In the genomic region with DNA sequence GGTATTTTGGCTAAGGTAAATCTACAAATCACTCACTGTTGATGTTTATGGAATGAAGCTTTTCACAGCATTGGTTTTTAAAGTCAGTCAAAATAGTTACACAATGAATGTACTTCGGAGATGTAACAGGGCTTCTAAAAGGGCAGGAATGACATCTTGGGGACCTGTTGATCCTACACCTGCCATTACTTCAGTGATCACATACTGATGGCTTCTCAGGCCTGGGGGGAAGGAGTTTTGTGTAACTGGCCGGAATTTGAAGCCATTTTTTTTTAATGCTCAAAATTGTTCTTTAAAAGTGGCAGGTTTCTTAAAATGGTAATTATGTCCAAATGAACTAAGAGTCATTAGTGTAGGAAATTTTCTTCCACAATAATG, we compare ENCODE assay signal across 24 cellular contexts. TPM values are rescaled to one million over a fixed set of nuclear protein-coding genes. Genes with fewer than 3 reads are reported as not detected.
DNase-seq lines count a peak whose midpoint lies in the region; ATAC-seq, FAIRE-seq and TF ChIP-seq lines count a peak whose summit lies in the region.
"Had no signal": no experiment of that assay in that cellular context is flagged by ENCODE, and none has a peak within 500 bp of the region (broad histone marks: within the 10 kb centered on the region; RNA-seq: fewer than 3 reads in every experiment).

No MANE protein-coding gene starts in this region.

- H3K79me2 ChIP-seq in SK-N-SH (ENCODE audit: insufficient read depth) (peaks cover 26% of the 10 kb centered on the region), H1 (ENCODE audit: control insufficient read depth in 1 of 2, insufficient read depth in 2 of 2, low read length in 2 of 2) (peaks cover under 1 to 23% of the 10 kb centered on the region in 2 experiments; a peak in 3 of 4 replicates)

- H3K9me2 ChIP-seq in SK-N-SH, result no peaks in the 10 kb centered on the region

- H3K4ac ChIP-seq in H1 (replicated peaks; ENCODE audit: insufficient read length, low read depth, low read length), result no peak overlapping the region

- no peak overlapping the region for H3K4me3 Mint-ChIP-seq in CD4-positive, CD25-positive, alpha-beta regulatory T cell
- H3K4me3 Mint-ChIP-seq in WTC11, result no peak overlapping the region
- H3K4me3 Mint-ChIP-seq: activated CD4-positive, alpha-beta T cell treated with anti-CD3 and anti-CD28 coated beads for 36 hours; activated naive CD8-positive, alpha-beta T cell treated with anti-CD3 and anti-CD28 coated beads, Interleukin-2, amount 10 ng/mL, durations not matched to agents 7 days and 5 days; neural progenitor cell; T-cell had no signal

- no peak for TF ChIP-seq RAD21 in SK-N-SH (IDR thresholded peaks at IDR 0.05; ENCODE audit: low read length)
- TF ChIP-seq RAD21 in H1 (IDR thresholded peaks at IDR 0.05 in 1 of 2, conservative IDR thresholded peaks at IDR 0.05 in 1 of 2; ENCODE audit: low read depth in 2 of 2, low read length in 2 of 2), result no peak

- no peaks in the 10 kb centered on the region for H3K27me3 Mint-ChIP-seq in CD4-positive, CD25-positive, alpha-beta regulatory T cell
- H3K27me3 Mint-ChIP-seq in WTC11 (ENCODE audit: low read depth), result no peaks in the 10 kb centered on the region
- H3K27me3 Mint-ChIP-seq: activated CD4-positive, alpha-beta T cell treated with anti-CD3 and anti-CD28 coated beads for 36 hours; activated naive CD8-positive, alpha-beta T cell treated with anti-CD3 and anti-CD28 coated beads, Interleukin-2, amount 10 ng/mL, durations not matched to agents 7 days and 5 days; T-cell had no signal

- peaks cover 55% of the 10 kb centered on the region for H3F3A ChIP-seq in SK-N-SH (replicated peaks; ENCODE audit: insufficient read depth)

- no peaks in the 10 kb centered on the region for H3K9me3 Mint-ChIP-seq in CD4-positive, CD25-positive, alpha-beta regulatory T cell
- no peaks in the 10 kb centered on the region for H3K9me3 Mint-ChIP-seq in WTC11
- H3K9me3 Mint-ChIP-seq: activated naive CD8-positive, alpha-beta T cell treated with anti-CD3 and anti-CD28 coated beads, Interleukin-2, amount 10 ng/mL, durations not matched to agents 7 days and 5 days; neural progenitor cell; T-cell had no signal

- POLR2A ChIA-PET in SK-N-SH (lab: Yijun Ruan, JAX), result no interaction called here
- POLR2A ChIA-PET in WTC11 (lab: Charles Lee), result interaction anchor here (2.3 kb wide), 1 partner anchor 11 kb away, joined by 12 read pairs; a partner anchor contains a TSS
- POLR2A ChIA-PET in H1 (lab: Charles Lee; ENCODE audit: partially characterized antibody), result interaction anchor here (0.6 to 4.9 kb wide), 15 partner anchors 9 to 303 kb away, joined by 3 to 72 read pairs (median 3); a partner anchor contains a TSS

- no peak for TF ChIP-seq CTCF in SK-N-SH (IDR thresholded peaks at IDR 0.05)
- TF ChIP-seq CTCF in WTC11 (IDR thresholded peaks at IDR 0.05), result no peak
- TF ChIP-seq CTCF in H1 (IDR thresholded peaks at IDR 0.05; ENCODE audit: control extremely low read depth in 1 of 3, insufficient read depth in 1 of 3, low read depth in 1 of 3, low read length in 3 of 3), result no peak

- no peak for FAIRE-seq in H1 (lab: Jason Lieb, UNC)
- FAIRE-seq: frontal cortex, TTC549 had no signal

- peaks cover 8 to 26% (median 23%) of the 10 kb centered on the region in 4 donors for H3K4me1 Mint-ChIP-seq in CD4-positive, CD25-positive, alpha-beta regulatory T cell
- H3K4me1 Mint-ChIP-seq in WTC11, result peaks cover 4% of the 10 kb centered on the region; the same call in 1 of the 2 replicates

- no peak overlapping the region for H2BK15ac ChIP-seq in H1 (ENCODE audit: low read length)

- H3K9ac ChIP-seq in SK-N-SH (no peak overlapping the region), H1 (replicated peaks in 1 of 4; ENCODE audit: extremely low read depth in 1 of 4, low read depth in 3 of 4, low read length in 3 of 4) (no peak overlapping the region)
- H3K9ac ChIP-seq: BLaER1 treated with 17β-estradiol and CSF1 and Interleukin-3, amounts not matched to agents 10 nM and 100 nM; neural progenitor cell had no signal

- no peak overlapping the region for H2BK5ac ChIP-seq in H1 (ENCODE audit: low read depth, low read length)

- no peak overlapping the region for H3K4me3 ChIP-seq in SK-N-SH (ENCODE audit: low read depth in 2 of 2, low read length in 1 of 2)
- no peak overlapping the region for H3K4me3 ChIP-seq in CD4-positive, CD25-positive, alpha-beta regulatory T cell (ENCODE audit: low read depth, low read length)
- no peak overlapping the region for H3K4me3 ChIP-seq in H1 (ENCODE audit: extremely low read depth in 1 of 4, insufficient read depth in 2 of 4, low read depth in 3 of 4, low read length in 4 of 4)
- H3K4me3 ChIP-seq: BLaER1 treated with 17β-estradiol and CSF1 and Interleukin-3, amounts not matched to agents 10 nM and 100 nM; mucosa of descending colon; neural progenitor cell had no signal

- TF ChIP-seq EP300 in SK-N-SH (IDR thresholded peaks at IDR 0.05; ENCODE audit: borderline replicate concordance in 1 of 2, low read depth in 1 of 2, low read length in 1 of 2) (no peak), H1 (IDR thresholded peaks at IDR 0.05; ENCODE audit: borderline replicate concordance in 1 of 2, low read depth in 2 of 2, low read length in 2 of 2) (no peak)

- H2AK5ac ChIP-seq in H1 (ENCODE audit: low read depth, low read length), result no peak overlapping the region

- H3K18ac ChIP-seq in H1 (ENCODE audit: extremely low read depth, low read length), result no peak overlapping the region

- no peak overlapping the region for H3K56ac ChIP-seq in H1 (replicated peaks; ENCODE audit: insufficient read length, low read depth, low read length)

- no peak overlapping the region for H2BK20ac ChIP-seq in H1 (ENCODE audit: low read length)

- CTCF ChIA-PET in SK-N-SH (lab: Yijun Ruan, JAX), result interaction anchor here (0.7 to 2.5 kb wide), 5 partner anchors 11 to 151 kb away, joined by 3 to 10 read pairs (median 4); a partner anchor contains a TSS
- CTCF ChIA-PET in WTC11 (lab: Charles Lee), result interaction anchor here (0.6 to 1.7 kb wide), 3 partner anchors 12 to 94 kb away, joined by 3 to 4 read pairs (median 3); no protein-coding TSS in a partner anchor
- CTCF ChIA-PET in H1 (lab: Charles Lee; ENCODE audit: partially characterized antibody), result interaction anchor here (1.4 to 1.6 kb wide), 3 partner anchors 11 to 151 kb away, joined by 4 to 8 read pairs (median 7); a partner anchor contains a TSS

- no peak overlapping the region for H2BK120ac ChIP-seq in H1 (replicated peaks; ENCODE audit: low read depth, low read length)

- H4K8ac ChIP-seq in H1 (ENCODE audit: extremely low read depth, insufficient read depth, low read length), result no peak overlapping the region

- H3K36me3 Mint-ChIP-seq in CD4-positive, CD25-positive, alpha-beta regulatory T cell, result peaks cover 43% of the 10 kb centered on the region
- peaks cover 58% of the 10 kb centered on the region for H3K36me3 Mint-ChIP-seq in WTC11

- H4K91ac ChIP-seq in H1 (replicated peaks; ENCODE audit: insufficient read length, low read length), result no peak overlapping the region

- no peak overlapping the region for H3K14ac ChIP-seq in H1 (ENCODE audit: insufficient read length)

- no peak overlapping the region for H3K23ac ChIP-seq in H1 (ENCODE audit: insufficient read length)

- 45% methylated on average over 2 of the region's 2 CpGs for WGBS in SK-N-SH (ENCODE audit: low lambda C conversion rate)
- WGBS in H1 (ENCODE audit: extremely low coverage in 1 of 2, insufficient coverage in 1 of 2, insufficient read length in 1 of 2, insufficient replicate concordance in 2 of 2, low coverage in 1 of 2, low lambda C conversion rate in 2 of 2, missing lambda C conversion rate in 1 of 2), 2 experiments, result 42% methylated on average over 2 of the region's 2 CpGs; no CpG with 5 or more reads in 1 of the 2 experiments

- peak in 1 of 2 experiments; percentile 71; a peak in 2 of 3 replicates for TF ChIP-seq POLR2A in H1 (IDR thresholded peaks at IDR 0.05; ENCODE audit: control extremely low read depth in 1 of 2, low read depth in 2 of 2, low read length in 2 of 2)

- H4K20me1 ChIP-seq in SK-N-SH (ENCODE audit: insufficient read depth) (peaks cover 33% of the 10 kb centered on the region), H1 (replicated peaks in 1 of 2; ENCODE audit: control insufficient read depth in 1 of 2, insufficient read depth in 2 of 2, low read length in 2 of 2) (peaks cover 12 to 16% of the 10 kb centered on the region in 2 experiments)

- H3K27ac ChIP-seq in SK-N-SH (ENCODE audit: low read depth in 2 of 2, low read length in 1 of 2) (no peak overlapping the region), H1 (ENCODE audit: low read depth, low read length) (no peak overlapping the region)
- H3K27ac ChIP-seq in CD4-positive, CD25-positive, alpha-beta regulatory T cell (ENCODE audit: insufficient read depth, low read length, poor library complexity, severe bottlenecking), result peak overlapping the region; percentile 26
- H3K27ac ChIP-seq: BLaER1 treated with 17β-estradiol and CSF1 and Interleukin-3, amounts not matched to agents 10 nM and 100 nM; neural progenitor cell had no signal

- no peak overlapping the region for H2AFZ ChIP-seq in SK-N-SH (ENCODE audit: low read depth)
- H2AFZ ChIP-seq in H1 (ENCODE audit: low read length), result no peak overlapping the region
- H2AFZ ChIP-seq: neural progenitor cell had no signal

- H3K27me3 ChIP-seq in SK-N-SH (ENCODE audit: insufficient read depth) (no peaks in the 10 kb centered on the region), H1 (replicated peaks in 1 of 4; ENCODE audit: control insufficient read depth in 3 of 4, extremely low read depth in 1 of 4, insufficient read depth in 3 of 4, low read length in 3 of 4) (no peaks in the 10 kb centered on the region)
- no peaks in the 10 kb centered on the region for H3K27me3 ChIP-seq in CD4-positive, CD25-positive, alpha-beta regulatory T cell (ENCODE audit: control insufficient read depth, insufficient read depth, low read length)
- H3K27me3 ChIP-seq: BLaER1 treated with 17β-estradiol and CSF1 and Interleukin-3, amounts not matched to agents 10 nM and 100 nM; neural progenitor cell had no signal

- DNase-seq in SK-N-SH (no peak), WTC11 (ENCODE audit: low spot score) (no peak), H1 (ENCODE audit: low read depth in 1 of 2, low spot score in 2 of 2) (no peak), NCI-H345 (lab: John Stamatoyannopoulos, UW) (no peak)
- no peak for DNase-seq in CD4-positive, CD25-positive, alpha-beta regulatory T cell
- DNase-seq: activated CD4-positive, alpha-beta T cell treated with anti-CD3 and anti-CD28 coated beads for 36 hours; activated naive CD8-positive, alpha-beta T cell treated with anti-CD3 and anti-CD28 coated beads, Interleukin-2, amount 10 ng/mL, durations not matched to agents 7 days and 5 days; hippocampal formation; left ventricle myocardium superior; mucosa of descending colon; NCI-H1092; NCI-H187 treated with DMSO at 0.1 percent for 48 hours; posterior cingulate gyrus; stimulated activated CD8-positive, alpha-beta memory T cell treated with anti-CD3 and anti-CD28 coated beads, Interleukin-4, amount 100 ng/mL, for 48 hours; T-cell had no signal

- ATAC-seq in SK-N-SH treated with all-trans-retinoic acid at 6 μM for 48 hours, result no peak
- no peak for ATAC-seq in CD4-positive, CD25-positive, alpha-beta regulatory T cell (ENCODE audit: low read depth in 2 of 2)
- ATAC-seq in WTC11, result peak; percentile 27; the same call in 1 of the 2 replicates
- no peak for ATAC-seq in HG03571 (IDR thresholded peaks at IDR 0.05; ENCODE audit: unreplicated experiment)
- ATAC-seq in HG03378 (IDR thresholded peaks at IDR 0.05; ENCODE audit: unreplicated experiment), result no peak
- ATAC-seq: activated CD4-positive, alpha-beta T cell treated with anti-CD3 and anti-CD28 coated beads for 36 hours; esophagus mucosa; mucosa of descending colon; Right ventricle myocardium inferior; T-cell had no signal

- no peak overlapping the region for H4K5ac ChIP-seq in H1 (ENCODE audit: insufficient read length, low read depth, low read length)

- H3K23me2 ChIP-seq in H1 (ENCODE audit: low read depth, low read length), result no peaks in the 10 kb centered on the region

- H3K79me1 ChIP-seq in H1 (ENCODE audit: low read depth, low read length), result no peaks in the 10 kb centered on the region; the same call in 1 of the 2 replicates

- H3K4me1 ChIP-seq in SK-N-SH (ENCODE audit: control insufficient read depth in 1 of 2, insufficient read depth in 2 of 2, low read depth in 1 of 2, low read length in 1 of 2), result peaks cover 0 to 2% of the 10 kb centered on the region in 2 experiments; a peak in 2 of 4 replicates
- peaks cover 16% of the 10 kb centered on the region for H3K4me1 ChIP-seq in CD4-positive, CD25-positive, alpha-beta regulatory T cell (ENCODE audit: control insufficient read depth, insufficient read depth, low read length, poor library complexity, severe bottlenecking)
- no peaks in the 10 kb centered on the region for H3K4me1 ChIP-seq in H1 (replicated peaks in 1 of 4; ENCODE audit: control insufficient read depth in 3 of 4, insufficient read depth in 4 of 4, low read length in 3 of 4)
- H3K4me1 ChIP-seq: neural progenitor cell had no signal

- H3K27ac Mint-ChIP-seq in CD4-positive, CD25-positive, alpha-beta regulatory T cell, result peak overlapping the region in 2 of 3 donors; percentile 18 to 74
- peak overlapping the region; percentile 81 for H3K27ac Mint-ChIP-seq in WTC11
- H3K27ac Mint-ChIP-seq: activated CD4-positive, alpha-beta T cell treated with anti-CD3 and anti-CD28 coated beads for 36 hours; activated naive CD8-positive, alpha-beta T cell treated with anti-CD3 and anti-CD28 coated beads, Interleukin-2, amount 10 ng/mL, durations not matched to agents 7 days and 5 days; neural progenitor cell had no signal

- H2BK12ac ChIP-seq in H1 (ENCODE audit: low read depth, low read length), result no peak overlapping the region

- no peaks in the 10 kb centered on the region for H3K9me3 ChIP-seq in SK-N-SH
- H3K9me3 ChIP-seq in CD4-positive, CD25-positive, alpha-beta regulatory T cell (ENCODE audit: control insufficient read depth in 2 of 2, low read length in 2 of 2), result no peaks in the 10 kb centered on the region
- no peaks in the 10 kb centered on the region for H3K9me3 ChIP-seq in H1 (ENCODE audit: insufficient read depth in 2 of 2, low read depth in 1 of 2, low read length in 1 of 2)
- H3K9me3 ChIP-seq: BLaER1 treated with 17β-estradiol and CSF1 and Interleukin-3, amounts not matched to agents 10 nM and 100 nM; mucosa of descending colon had no signal

- no peak overlapping the region for H3K4me2 ChIP-seq in SK-N-SH
- no peak overlapping the region for H3K4me2 ChIP-seq in H1 (ENCODE audit: insufficient read depth in 1 of 2, low read depth in 2 of 2, low read length in 2 of 2)
- H3K4me2 ChIP-seq: BLaER1 treated with 17β-estradiol and CSF1 and Interleukin-3, amounts not matched to agents 10 nM and 100 nM; neural progenitor cell had no signal

- peaks cover 61 to 64% of the 10 kb centered on the region in 2 experiments for H3K36me3 ChIP-seq in SK-N-SH (replicated peaks in 1 of 2; ENCODE audit: control insufficient read depth in 1 of 2, insufficient read depth in 2 of 2, low read length in 1 of 2)
- H3K36me3 ChIP-seq in CD4-positive, CD25-positive, alpha-beta regulatory T cell (ENCODE audit: control insufficient read depth, insufficient read depth, low read length), result peaks cover 64% of the 10 kb centered on the region
- H3K36me3 ChIP-seq in H1 (ENCODE audit: control insufficient read depth in 2 of 4, insufficient read depth in 4 of 4, low read length in 3 of 4), result peaks cover 21 to 62% (median 51%) of the 10 kb centered on the region in 4 experiments

RNA-seq across cellular contexts. Expression of a gene that starts 11.2 kb away (rescaled TPM):
- 1,489 and 2,038 TPM in 2 replicates for polyA plus RNA-seq in SK-N-SH (2012; rRNA removed)
- polyA plus RNA-seq in SK-N-SH (2012; cell fraction: cytosol; rRNA removed), result 2,248 and 2,505 TPM in 2 replicates
- 308 and 535 TPM in 2 replicates for polyA plus RNA-seq in SK-N-SH (2012; cell fraction: nucleus; rRNA removed)
- 916 TPM for total RNA-seq in CD4-positive, CD25-positive, alpha-beta regulatory T cell
- 1,000 to 10,000 TPM; 1,593 to 3,054 (median 2,579) TPM for polyA plus RNA-seq in CD4-positive, CD25-positive, alpha-beta regulatory T cell
- 1,430 to 1,486 TPM (median 1,433 TPM) in 3 replicates for total RNA-seq in WTC11 (2021)
- 1,464 and 1,506 TPM in 2 replicates for total RNA-seq in H1 (2021; fragmentation: NEBNext Ultra II Directional; extraction: Animal tissue kit (Norgen Biotek cat#: 25700))
- polyA plus RNA-seq in H1 (2011; rRNA removed), result 945 and 2,034 TPM in 2 replicates
- 2,075 TPM for polyA plus RNA-seq in H1 (2011; cell fraction: cytosol; rRNA removed)
- polyA plus RNA-seq in H1 (2011; cell fraction: nucleus; rRNA removed), result 1,548 TPM
- 2,228 to 3,798 TPM (median 2,465 TPM) in 4 replicates for polyA plus RNA-seq in H1 (2012, experiment 1 of 2)
- polyA plus RNA-seq in H1 (2012, experiment 2 of 2), result 744 TPM
- 5,108 TPM for polyA plus RNA-seq in H1 (2013, experiment 1 of 2)
- polyA plus RNA-seq in H1 (2013, experiment 2 of 2), result 4,994 TPM
- polyA minus RNA-seq in H1 (2011; rRNA and poly(A)+ RNA removed), result 1,367 and 1,617 TPM in 2 replicates
- polyA minus RNA-seq in H1 (2011; cell fraction: cytosol; rRNA and poly(A)+ RNA removed), result 467 TPM
- 1,625 TPM for polyA minus RNA-seq in H1 (2011; cell fraction: nucleus; rRNA and poly(A)+ RNA removed)

RNA-seq across cellular contexts. Expression of a gene that starts 58.1 kb away (rescaled TPM):
- polyA plus RNA-seq in SK-N-SH (2012; rRNA removed), result 5.7 and 6.2 TPM in 2 replicates
- 8.6 and 11.2 TPM in 2 replicates for polyA plus RNA-seq in SK-N-SH (2012; cell fraction: cytosol; rRNA removed)
- polyA plus RNA-seq in SK-N-SH (2012; cell fraction: nucleus; rRNA removed), result 3.4 and 6.4 TPM in 2 replicates
- total RNA-seq in CD4-positive, CD25-positive, alpha-beta regulatory T cell, result 2.7 TPM
- 1 to 10 TPM in 1 of 4 donors, under 1 TPM in 3; 0.52 to 1.2 (median 0.59) TPM for polyA plus RNA-seq in CD4-positive, CD25-positive, alpha-beta regulatory T cell
- total RNA-seq in WTC11 (2021), result 11.4 to 15.5 TPM (median 14.3 TPM) in 3 replicates
- 13.7 TPM in 2 replicates for total RNA-seq in H1 (2021; fragmentation: NEBNext Ultra II Directional; extraction: Animal tissue kit (Norgen Biotek cat#: 25700))
- 1.1 and 1.7 TPM in 2 replicates for polyA plus RNA-seq in H1 (2011; rRNA removed)
- polyA plus RNA-seq in H1 (2011; cell fraction: cytosol; rRNA removed), result 3.0 TPM
- polyA plus RNA-seq in H1 (2011; cell fraction: nucleus; rRNA removed), result 6.4 TPM
- polyA plus RNA-seq in H1 (2012, experiment 1 of 2), result 2.0 to 4.4 TPM (median 2.8 TPM) in 4 replicates
- polyA plus RNA-seq in H1 (2012, experiment 2 of 2), result 0.07 TPM
- 4.4 TPM for polyA plus RNA-seq in H1 (2013, experiment 1 of 2)
- 4.7 TPM for polyA plus RNA-seq in H1 (2013, experiment 2 of 2)
- 3.6 and 4.5 TPM in 2 replicates for polyA minus RNA-seq in H1 (2011; rRNA and poly(A)+ RNA removed)
- polyA minus RNA-seq in H1 (2011; cell fraction: cytosol; rRNA and poly(A)+ RNA removed), result 6.9 TPM
- 19.8 TPM for polyA minus RNA-seq in H1 (2011; cell fraction: nucleus; rRNA and poly(A)+ RNA removed)
